In the genomic region with DNA sequence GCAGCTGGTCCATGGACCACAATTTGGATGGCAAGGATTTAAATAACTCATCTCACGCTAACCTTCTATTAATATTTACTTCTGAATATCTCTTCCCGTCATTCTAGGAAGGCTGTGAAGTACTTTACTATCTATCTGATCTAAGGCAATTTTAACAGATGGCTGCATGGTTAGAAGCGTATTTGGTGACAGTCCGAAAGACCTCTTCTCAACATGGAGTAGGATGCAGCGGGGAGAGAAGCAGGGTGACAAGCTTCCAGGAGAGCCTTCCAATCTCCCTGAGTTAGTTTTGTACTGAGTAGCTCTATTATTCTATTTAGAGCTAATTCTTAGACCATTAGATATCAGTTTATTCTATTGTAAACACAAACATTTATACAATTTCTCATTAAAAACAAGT, we compare ENCODE assay signal across 15 cellular contexts.
DNase-seq lines count a peak whose midpoint lies in the region; ATAC-seq and TF ChIP-seq lines count a peak whose summit lies in the region.
"Had no signal": no experiment of that assay in that cellular context is flagged by ENCODE, and none has a peak within 500 bp of the region (broad histone marks: within the 10 kb centered on the region; RNA-seq: fewer than 3 reads in every experiment).

No MANE protein-coding gene starts in this region.

- peaks cover 71% of the 10 kb centered on the region for H3K4me1 ChIP-seq in OCI-LY1 (ENCODE audit: insufficient read depth, low read length, severe bottlenecking)
- H3K4me1 ChIP-seq in gastrocnemius medialis = peaks cover 30 to 39% of the 10 kb centered on the region in 2 donors
- H3K4me1 ChIP-seq in GM23248 (ENCODE audit: insufficient read depth) = peaks cover 13% of the 10 kb centered on the region

- intact Hi-C loops in gastrocnemius medialis (cut with DNase I; ENCODE audit: low total_unique reads) = loop anchor here (5.0 kb wide), 3 partner anchors 38 to 548 kb away; a partner anchor contains a TSS

- DNase-seq in G401 (ENCODE audit: low spot score) (peak; percentile 77), globus pallidus (ENCODE audit: low spot score) (peak; percentile 47), gastrocnemius medialis (no peak), GM23248 (no peak), ecto neural progenitor cell (ENCODE audit: low spot score) (no peak)
- no peak for DNase-seq in stimulated activated CD4-positive, alpha-beta T cell treated with anti-CD3 and anti-CD28 coated beads, Interleukin-1b, Interleukin-23, amount 100 ng/mL, for 48 hours
- DNase-seq: CD8-positive, alpha-beta T cell; NCI-H1092 treated with DMSO at 0.1 percent for 48 hours; NCI-H187 treated with DMSO at 0.1 percent for 48 hours; NCI-H526; Peyer's patch; SHP77 treated with DMSO at 0.1 percent for 48 hours had no signal

- no peak for TF ChIP-seq CTCF in OCI-LY1 (IDR thresholded peaks at IDR 0.05; ENCODE audit: low read length)
- TF ChIP-seq CTCF in gastrocnemius medialis (IDR thresholded peaks at IDR 0.05 in 4 of 5, conservative IDR thresholded peaks at IDR 0.05 in 1 of 5) = no peak

- H3K9me2 ChIP-seq in OCI-LY1 (ENCODE audit: low read depth, low read length) (no peaks in the 10 kb centered on the region), GM23248 (ENCODE audit: insufficient read depth) (no peaks in the 10 kb centered on the region)

- H3K27me3 ChIP-seq in OCI-LY1 (ENCODE audit: insufficient read depth, low read length) = no peaks in the 10 kb centered on the region
- H3K27me3 ChIP-seq in gastrocnemius medialis = no peaks in the 10 kb centered on the region
- no peaks in the 10 kb centered on the region for H3K27me3 ChIP-seq in GM23248 (replicated peaks; ENCODE audit: insufficient read depth)
- H3K27me3 ChIP-seq: Peyer's patch had no signal

- H3K4me2 ChIP-seq in OCI-LY1 (ENCODE audit: low read length) = peak overlapping the region; percentile 29; the same call in 1 of the 2 replicates
- no peak overlapping the region for H3K4me2 ChIP-seq in GM23248 (ENCODE audit: unreplicated experiment)

- no peaks in the 10 kb centered on the region for H3K9me3 ChIP-seq in OCI-LY1 (ENCODE audit: low read length)
- H3K9me3 ChIP-seq in gastrocnemius medialis = no peaks in the 10 kb centered on the region
- no peaks in the 10 kb centered on the region for H3K9me3 ChIP-seq in GM23248 (ENCODE audit: low read depth)
- H3K9me3 ChIP-seq: Peyer's patch had no signal

- H3F3A ChIP-seq in OCI-LY1 (ENCODE audit: insufficient read depth, low read length) = no peaks in the 10 kb centered on the region
- no peaks in the 10 kb centered on the region for H3F3A ChIP-seq in GM23248 (ENCODE audit: insufficient read depth)

- no peak for TF ChIP-seq POLR2A in gastrocnemius medialis (IDR thresholded peaks at IDR 0.05)

- 95 to 97% methylated on average over 5 of the region's 5 CpGs for WGBS in GM23248 (ENCODE audit: low coverage in 1 of 2, low lambda C conversion rate in 2 of 2, missing lambda C conversion rate in 2 of 2), 2 experiments

- H3K27ac ChIP-seq in OCI-LY1 (ENCODE audit: low read depth, low read length, poor library complexity, severe bottlenecking) = peak overlapping the region; percentile 93
- H3K27ac ChIP-seq in gastrocnemius medialis = peak overlapping the region in 3 of 4 donors; percentile 8 to 86 (median 84)
- H3K27ac ChIP-seq in GM23248 = no peak overlapping the region
- H3K27ac ChIP-seq: HL-60, Peyer's patch had no signal

- H2AFZ ChIP-seq in OCI-LY1 (ENCODE audit: low read length) (no peak overlapping the region), GM23248 (no peak overlapping the region)

- H3K4me3 ChIP-seq in OCI-LY1 (ENCODE audit: low read depth, low read length, poor library complexity, severe bottlenecking) = no peak overlapping the region
- no peak overlapping the region for H3K4me3 ChIP-seq in gastrocnemius medialis
- no peak overlapping the region for H3K4me3 ChIP-seq in GM23248
- H3K4me3 ChIP-seq: Peyer's patch had no signal

- in situ Hi-C loops in G401 (cut with HindIII; ENCODE audit: low sequenced_read_pairs) (no loop called here), gastrocnemius medialis (cut with MboI; ENCODE audit: low sequenced_read_pairs in 4 of 4) (loop anchor here in 1 of 4 donors (25.0 kb wide), 1 partner anchor 907 kb away; no protein-coding TSS in a partner anchor), GM23248 (cut with MboI) (no loop called here)

- H3K36me3 ChIP-seq in OCI-LY1 (ENCODE audit: insufficient read depth, low read length) (no peaks in the 10 kb centered on the region), gastrocnemius medialis (no peaks in the 10 kb centered on the region), GM23248 (ENCODE audit: low read depth) (no peaks in the 10 kb centered on the region)
- H3K36me3 ChIP-seq: Peyer's patch had no signal

- ATAC-seq in gastrocnemius medialis (no peak), GM18858 (IDR thresholded peaks at IDR 0.05; ENCODE audit: unreplicated experiment) (no peak)
- ATAC-seq: CD8-positive, alpha-beta T cell had no signal

- H4K20me1 ChIP-seq in OCI-LY1 (ENCODE audit: insufficient read depth, low read length) (no peaks in the 10 kb centered on the region), GM23248 (ENCODE audit: insufficient read depth) (no peaks in the 10 kb centered on the region)

- H3K9ac ChIP-seq in OCI-LY1 (ENCODE audit: low read length) (peak overlapping the region; percentile 34; the same call in 1 of the 2 replicates), GM23248 (no peak overlapping the region)

- H3K79me2 ChIP-seq in OCI-LY1 (ENCODE audit: insufficient read depth, low read length) (no peaks in the 10 kb centered on the region), GM23248 (ENCODE audit: insufficient read depth) (no peaks in the 10 kb centered on the region)

Comparison
In these comparisons a context has a peak if more than half of its experiments do, and no peak if none do; other contexts are left out.
1. DNase-seq: peak in G401 (single experiment) and globus pallidus (single experiment); none in gastrocnemius medialis (0 of 2), stimulated activated CD4-positive, alpha-beta T cell treated with anti-CD3 and anti-CD28 coated beads, Interleukin-1b, Interleukin-23, amount 100 ng/mL, for 48 hours (single experiment), GM23248 (single experiment) and ecto neural progenitor cell (single experiment).